20 cellular contexts compared by ENCODE assay signal in the genomic region with DNA sequence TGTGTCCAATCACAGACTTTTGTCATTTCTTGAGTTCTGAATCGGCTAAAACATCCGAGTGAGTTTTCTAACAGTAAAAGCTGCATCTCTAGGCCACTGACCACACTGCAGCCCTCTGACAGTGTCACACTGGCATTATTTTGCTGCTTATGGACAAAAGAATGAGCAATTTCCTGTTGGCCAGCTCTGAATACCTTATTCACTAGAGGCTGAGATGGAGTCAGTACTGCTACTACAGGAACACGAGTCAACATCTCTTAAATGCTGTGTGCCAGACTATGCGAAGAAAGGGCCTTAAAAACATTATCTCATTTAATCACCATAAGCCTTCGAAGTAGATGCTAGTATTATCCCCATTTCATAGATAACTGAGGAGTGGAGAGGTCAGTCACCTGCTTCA. TPM values are rescaled to one million over a fixed set of nuclear protein-coding genes. Genes with fewer than 3 reads are reported as not detected.
DNase-seq lines count a peak whose midpoint lies in the region; TF ChIP-seq lines count a peak whose summit lies in the region.
"Had no signal": no experiment of that assay in that cellular context is flagged by ENCODE, and none has a peak within 500 bp of the region (broad histone marks: within the 10 kb centered on the region; RNA-seq: fewer than 3 reads in every experiment).

No MANE protein-coding gene starts in this region.

- peaks cover 15% of the 10 kb centered on the region for H3K36me3 Mint-ChIP-seq in endodermal cell (ENCODE audit: low read depth)
- no peaks in the 10 kb centered on the region for H3K36me3 Mint-ChIP-seq in activated naive CD4-positive, alpha-beta T cell treated with anti-CD3 and anti-CD28 coated beads for 36 hours (ENCODE audit: low read depth)
- H3K36me3 Mint-ChIP-seq: activated naive CD4-positive, alpha-beta T cell treated with anti-CD3 and anti-CD28 coated beads, Interleukin-2, amount 50 U/mL, for 24 hours had no signal

- H3K9me3 ChIP-seq in SJSA1 (replicated peaks) (no peaks in the 10 kb centered on the region), endodermal cell (ENCODE audit: control insufficient read depth, low read length) (no peaks in the 10 kb centered on the region)
- H3K9me3 ChIP-seq: right lobe of liver, vagina had no signal

- H3K36me3 ChIP-seq in SJSA1 (peaks cover 17% of the 10 kb centered on the region), endodermal cell (ENCODE audit: control insufficient read depth, insufficient read depth, low read length) (peaks cover 17% of the 10 kb centered on the region)
- H3K36me3 ChIP-seq: vagina had no signal

- H3K4me3 Mint-ChIP-seq in endodermal cell = no peak overlapping the region
- H3K4me3 Mint-ChIP-seq in activated naive CD4-positive, alpha-beta T cell treated with anti-CD3 and anti-CD28 coated beads for 36 hours = no peak overlapping the region
- H3K4me3 Mint-ChIP-seq: activated CD4-positive, alpha-beta memory T cell treated with anti-CD3 and anti-CD28 coated beads, Interleukin-2, amount 10 ng/mL, durations not matched to agents 7 days and 5 days; activated naive CD4-positive, alpha-beta T cell treated with anti-CD3 and anti-CD28 coated beads, Interleukin-2, amount 50 U/mL, for 24 hours; activated T-cell treated with anti-CD3 and anti-CD28 coated beads, Interleukin-2, amount 50 U/mL, for 4 hours; H9; mesothelial cell of epicardium had no signal

- H3K9me3 Mint-ChIP-seq in endodermal cell = peaks cover 4% of the 10 kb centered on the region
- no peaks in the 10 kb centered on the region for H3K9me3 Mint-ChIP-seq in activated naive CD4-positive, alpha-beta T cell treated with anti-CD3 and anti-CD28 coated beads for 36 hours
- H3K9me3 Mint-ChIP-seq: activated CD4-positive, alpha-beta memory T cell treated with anti-CD3 and anti-CD28 coated beads, Interleukin-2, amount 10 ng/mL, durations not matched to agents 7 days and 5 days; activated naive CD4-positive, alpha-beta T cell treated with anti-CD3 and anti-CD28 coated beads, Interleukin-2, amount 50 U/mL, for 24 hours; activated T-cell treated with anti-CD3 and anti-CD28 coated beads, Interleukin-2, amount 50 U/mL, for 4 hours; H9; mesothelial cell of epicardium had no signal

- H3K9ac ChIP-seq in endodermal cell (ENCODE audit: extremely low read depth, low read length, poor library complexity, severe bottlenecking) = no peak overlapping the region

- no peak for TF ChIP-seq CTCF in fibroblast of pulmonary artery (IDR thresholded peaks at IDR 0.05; ENCODE audit: low read length, missing control alignments)
- TF ChIP-seq CTCF in endodermal cell (conservative IDR thresholded peaks at IDR 0.05) = no peak

- no peak overlapping the region for H3K27ac Mint-ChIP-seq in endodermal cell
- H3K27ac Mint-ChIP-seq in activated naive CD4-positive, alpha-beta T cell treated with anti-CD3 and anti-CD28 coated beads for 36 hours = no peak overlapping the region
- H3K27ac Mint-ChIP-seq: activated CD4-positive, alpha-beta memory T cell treated with anti-CD3 and anti-CD28 coated beads, Interleukin-2, amount 10 ng/mL, durations not matched to agents 7 days and 5 days; activated naive CD4-positive, alpha-beta T cell treated with anti-CD3 and anti-CD28 coated beads, Interleukin-2, amount 50 U/mL, for 24 hours; mesothelial cell of epicardium had no signal

- WGBS in endodermal cell (ENCODE audit: insufficient coverage in 1 of 2, insufficient read length in 1 of 2), 2 experiments = 93 to 94% methylated on average over 5 of the region's 5 CpGs

- no peaks in the 10 kb centered on the region for H3K4me1 Mint-ChIP-seq in endodermal cell
- H3K4me1 Mint-ChIP-seq in activated naive CD4-positive, alpha-beta T cell treated with anti-CD3 and anti-CD28 coated beads for 36 hours (ENCODE audit: low read depth) = peaks cover 2% of the 10 kb centered on the region
- H3K4me1 Mint-ChIP-seq: activated CD4-positive, alpha-beta memory T cell treated with anti-CD3 and anti-CD28 coated beads, Interleukin-2, amount 10 ng/mL, durations not matched to agents 7 days and 5 days had no signal

- no peak overlapping the region for H3K4me3 ChIP-seq in SJSA1
- no peak overlapping the region for H3K4me3 ChIP-seq in fibroblast of pulmonary artery (replicated peaks; ENCODE audit: low read depth, low read length)
- no peak overlapping the region for H3K4me3 ChIP-seq in endodermal cell (ENCODE audit: low read length)
- H3K4me3 ChIP-seq: right lobe of liver, vagina had no signal

- intact Hi-C loops in posterior vena cava (cut with DNase I) = no loop called here
- intact Hi-C loops in activated naive CD4-positive, alpha-beta T cell treated with anti-CD3 and anti-CD28 coated beads for 36 hours (cut with micrococcal nuclease) = no loop called here

- H3K27me3 ChIP-seq in SJSA1 (replicated peaks) = no peaks in the 10 kb centered on the region
- H3K27me3 ChIP-seq in endodermal cell (ENCODE audit: control insufficient read depth, insufficient read depth, low read length, poor library complexity, severe bottlenecking) = no peaks in the 10 kb centered on the region
- H3K27me3 ChIP-seq: right lobe of liver, vagina had no signal

- peaks cover 53% of the 10 kb centered on the region for H3K4me1 ChIP-seq in SJSA1 (replicated peaks)
- no peaks in the 10 kb centered on the region for H3K4me1 ChIP-seq in endodermal cell (ENCODE audit: control insufficient read depth, insufficient read depth, low read length)
- H3K4me1 ChIP-seq: right lobe of liver had no signal

- H3K27me3 Mint-ChIP-seq in endodermal cell (ENCODE audit: insufficient read depth) = no peaks in the 10 kb centered on the region
- H3K27me3 Mint-ChIP-seq in activated naive CD4-positive, alpha-beta T cell treated with anti-CD3 and anti-CD28 coated beads for 36 hours (ENCODE audit: low read depth) = no peaks in the 10 kb centered on the region
- H3K27me3 Mint-ChIP-seq: activated naive CD4-positive, alpha-beta T cell treated with anti-CD3 and anti-CD28 coated beads, Interleukin-2, amount 50 U/mL, for 24 hours had no signal

- peak; percentile 86 for DNase-seq in ELR (ENCODE audit: low read depth)
- peak; percentile 59 to 63 for DNase-seq in SJSA1 (ENCODE audit: low read depth in 1 of 2, low spot score in 2 of 2)
- peak; percentile 74 for DNase-seq in fibroblast of pulmonary artery (ENCODE audit: low read depth)
- DNase-seq in putamen (ENCODE audit: low spot score) = peak; percentile 54
- no peak for DNase-seq in endodermal cell
- DNase-seq in glomerular visceral epithelial cell (ENCODE audit: extremely low spot score) = no peak
- DNase-seq in posterior vena cava (ENCODE audit: low spot score) = no peak
- DNase-seq in activated naive CD4-positive, alpha-beta T cell treated with anti-CD3 and anti-CD28 coated beads for 36 hours = no peak
- DNase-seq: activated CD4-positive, alpha-beta memory T cell treated with anti-CD3 and anti-CD28 coated beads, Interleukin-2, amount 10 ng/mL, durations not matched to agents 7 days and 5 days; activated T-cell treated with anti-CD3 and anti-CD28 coated beads, Interleukin-2, amount 50 U/mL, for 4 hours; Calu3; H9; NCI-H1694; NCI-H446; NK-92 treated with Interleukin-12 subunit alpha and Interleukin-12 subunit beta, amount 100 ng/mL, for 24 hours; right lobe of liver; T-helper 1 cell had no signal

- H3K27ac ChIP-seq in SJSA1 = peak overlapping the region; percentile 61
- H3K27ac ChIP-seq in endodermal cell (ENCODE audit: low read depth, low read length) = no peak overlapping the region
- H3K27ac ChIP-seq: right lobe of liver, vagina had no signal

- CTCF ChIA-PET in activated naive CD4-positive, alpha-beta T cell treated with anti-CD3 and anti-CD28 coated beads for 36 hours (lab: Charles Lee) = no interaction called here

RNA-seq across cellular contexts. Expression of gene IPCEF1, which starts 42.5 kb away (rescaled TPM):
- 0.11 and 0.63 TPM in 2 replicates for total RNA-seq in SJSA1 (2014; rRNA removed; shearing (Covaris generic))
- 1 to 10 TPM; 2.2 to 2.8 TPM for total RNA-seq in endodermal cell
- polyA plus RNA-seq in endodermal cell (2013, experiment 1 of 2) = 0.46 TPM
- 0.41 TPM for polyA plus RNA-seq in endodermal cell (2013, experiment 2 of 2)
- total RNA-seq in posterior vena cava = 1 to 10 TPM; 3.7 to 4.0 TPM
- total RNA-seq in activated naive CD4-positive, alpha-beta T cell treated with anti-CD3 and anti-CD28 coated beads for 36 hours = 10 to 100 TPM; 24.4 to 25.2 TPM

Comparison
In these comparisons a context has a peak if more than half of its experiments do, and no peak if none do; other contexts are left out.
1. DNase-seq: peak in ELR (single experiment), SJSA1 (2 of 2), fibroblast of pulmonary artery (single experiment) and putamen (single experiment); none in endodermal cell (single experiment), glomerular visceral epithelial cell (single experiment), posterior vena cava (single experiment) and activated naive CD4-positive, alpha-beta T cell treated with anti-CD3 and anti-CD28 coated beads for 36 hours (single experiment).
2. RNA of gene IPCEF1, which starts 42.5 kb away (total RNA-seq): 24.4 to 25.2 TPM in activated naive CD4-positive, alpha-beta T cell treated with anti-CD3 and anti-CD28 coated beads for 36 hours; 3.7 to 4.0 TPM in posterior vena cava, 2.2 to 2.8 TPM in endodermal cell and 0.11 to 0.63 TPM in SJSA1; every median in the first group is over 4 times any median in the second.